1 cellular context compared by ENCODE assay signal in genomic region chr4:26827798-26828197, GRCh38.
TF ChIP-seq lines count a peak whose summit lies in the region.

No MANE protein-coding gene starts in this region.

TF ChIP-seq in HepG2, 621 proteins besides CTCF, POLR2A, EP300 and RAD21:
- TF ChIP-seq ZNF572 (CRISPR knock-in tag; IDR thresholded peaks at IDR 0.05) (no peak), ZNF629 (CRISPR knock-in tag; conservative IDR thresholded peaks at IDR 0.05) (peak; percentile 26; the same call in 1 of the 2 replicates), POGZ (CRISPR knock-in tag; IDR thresholded peaks at IDR 0.05) (no peak), ZBTB38 (CRISPR knock-in tag; IDR thresholded peaks at IDR 0.05) (no peak), RBAK (CRISPR knock-in tag; IDR thresholded peaks at IDR 0.05) (no peak)
